Comparison of ENCODE assay signal across 24 cellular contexts in the genomic region with DNA sequence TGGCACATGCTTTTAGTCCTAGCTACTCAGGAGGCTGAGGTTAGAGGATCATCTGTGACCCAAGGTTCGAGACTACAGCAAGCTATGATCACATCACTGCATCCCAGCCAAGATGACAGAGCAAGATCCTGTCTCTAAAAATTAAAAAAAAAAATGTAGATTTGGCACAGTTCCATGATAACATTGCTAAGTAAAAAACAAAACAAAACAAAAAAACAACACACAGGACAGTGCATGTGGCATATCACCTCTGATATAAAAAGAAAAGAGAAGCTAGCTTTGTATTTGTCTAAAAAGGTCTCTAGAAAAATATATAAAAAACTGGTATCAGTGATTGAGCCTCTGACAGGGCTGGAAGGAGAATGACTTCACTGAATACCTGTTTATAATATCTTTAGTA. TPM values are rescaled to one million over a fixed set of nuclear protein-coding genes. Genes with fewer than 3 reads are reported as not detected.
A peak's percentile ranks its signal among the peaks of the same experiment; 100 is the strongest.
DNase-seq lines count a peak whose midpoint lies in the region; ATAC-seq, FAIRE-seq and TF ChIP-seq lines count a peak whose summit lies in the region.
"Had no signal": no experiment of that assay in that cellular context is flagged by ENCODE, and none has a peak within 500 bp of the region (broad histone marks: within the 10 kb centered on the region; RNA-seq: fewer than 3 reads in every experiment).

No MANE protein-coding gene starts in this region.

- H3K9me3 Mint-ChIP-seq in CD4-positive, alpha-beta T cell: no peaks in the 10 kb centered on the region

- no peaks in the 10 kb centered on the region for H3K9me3 ChIP-seq in CD4-positive, alpha-beta T cell (ENCODE audit: control insufficient read depth, low read length)
- H3K9me3 ChIP-seq in HEK293 (ENCODE audit: control insufficient read depth, insufficient read depth, low read depth, low read length) (no peaks in the 10 kb centered on the region), ovary (no peaks in the 10 kb centered on the region), small intestine (ENCODE audit: control insufficient read depth, low read depth) (no peaks in the 10 kb centered on the region)
- H3K9me3 ChIP-seq: SJCRH30 had no signal

- POLR2A ChIA-PET in CD4-positive, alpha-beta T cell (lab: Charles Lee): interaction anchor here (1.7 to 3.0 kb wide), 2 partner anchors 19 to 47 kb away, joined by 5 to 9 read pairs; no protein-coding TSS in a partner anchor
- POLR2A ChIA-PET in HEK293 (lab: Yijun Ruan, JAX): interaction anchor here (0.7 to 1.0 kb wide), 2 partner anchors 211 to 706 kb away, joined by 3 to 5 read pairs; no protein-coding TSS in a partner anchor

- no peaks in the 10 kb centered on the region for H3K27me3 ChIP-seq in CD4-positive, alpha-beta T cell (ENCODE audit: control insufficient read depth, insufficient read depth, low read length)
- H3K27me3 ChIP-seq in ovary (no peaks in the 10 kb centered on the region), small intestine (ENCODE audit: control insufficient read depth in 2 of 2, insufficient read depth in 2 of 2, low read length in 2 of 2) (no peaks in the 10 kb centered on the region)
- H3K27me3 ChIP-seq: SJCRH30 had no signal

- H3K4me1 Mint-ChIP-seq in CD4-positive, alpha-beta T cell (ENCODE audit: low read depth): peaks cover 68% of the 10 kb centered on the region

- FAIRE-seq in small intestine (lab: Jason Lieb, UNC): no peak
- FAIRE-seq: A204.1, D721Med, GM19239 had no signal

- intact Hi-C loops in CD4-positive, alpha-beta T cell (cut with DNase I, micrococcal nuclease): no loop called here
- intact Hi-C loops in ovary (cut with DNase I): no loop called here

- H3K27me3 Mint-ChIP-seq in CD4-positive, alpha-beta T cell: no peaks in the 10 kb centered on the region

- H3K4me3 Mint-ChIP-seq in CD4-positive, alpha-beta T cell: no peak overlapping the region

- ATAC-seq in CD4-positive, alpha-beta T cell (ENCODE audit: poor library complexity): peak; percentile 15
- ATAC-seq: HCT116, PC-3, SK-N-SH treated with all-trans-retinoic acid at 6 μM for 48 hours had no signal

- no peak overlapping the region for H3K4me3 ChIP-seq in HEK293 (ENCODE audit: low read depth, low read length)
- no peak overlapping the region for H3K4me3 ChIP-seq in fibroblast of pulmonary artery (replicated peaks; ENCODE audit: low read depth, low read length)
- no peak overlapping the region for H3K4me3 ChIP-seq in ovary
- no peak overlapping the region for H3K4me3 ChIP-seq in small intestine (ENCODE audit: low read depth in 1 of 2, low read length in 2 of 2)
- H3K4me3 ChIP-seq: SJCRH30 had no signal

- no peak overlapping the region for H3K27ac ChIP-seq in CD4-positive, alpha-beta T cell (ENCODE audit: low read depth, low read length)
- no peak overlapping the region for H3K27ac ChIP-seq in HEK293 (ENCODE audit: extremely low read depth, low read depth, low read length)
- H3K27ac ChIP-seq in ovary: no peak overlapping the region
- H3K27ac ChIP-seq in small intestine (ENCODE audit: low read depth in 1 of 2, low read length in 1 of 2): no peak overlapping the region
- H3K27ac ChIP-seq: C4-2B, HL-60, SJCRH30 had no signal

- no peaks in the 10 kb centered on the region for H3K36me3 Mint-ChIP-seq in CD4-positive, alpha-beta T cell (ENCODE audit: low read depth)

- CTCF ChIA-PET in CD4-positive, alpha-beta T cell (lab: Charles Lee): interaction anchor here (0.6 to 2.5 kb wide), 8 partner anchors 9 to 95 kb away, joined by 3 to 12 read pairs (median 3); no protein-coding TSS in a partner anchor
- CTCF ChIA-PET in HEK293 (lab: Yijun Ruan, JAX): interaction anchor here (0.6 kb wide), 1 partner anchor 81 kb away, joined by 3 read pairs; no protein-coding TSS in a partner anchor

- H3K27ac Mint-ChIP-seq in CD4-positive, alpha-beta T cell: peak overlapping the region; percentile 79

- peaks cover 6% of the 10 kb centered on the region for H3K4me1 ChIP-seq in HEK293 (ENCODE audit: control insufficient read depth, insufficient read depth, low read length)
- no peaks in the 10 kb centered on the region for H3K4me1 ChIP-seq in ovary (ENCODE audit: insufficient read depth)
- no peaks in the 10 kb centered on the region for H3K4me1 ChIP-seq in small intestine (ENCODE audit: control insufficient read depth in 2 of 2, insufficient read depth in 1 of 2, low read depth in 1 of 2, low read length in 1 of 2)
- H3K4me1 ChIP-seq: SJCRH30 had no signal

- DNase-seq in CD4-positive, alpha-beta T cell: no peak
- peak; percentile 29 for DNase-seq in central memory CD4-positive, alpha-beta T cell
- DNase-seq in fibroblast of pulmonary artery (ENCODE audit: low read depth) (peak; percentile 27), ovary (no peak), putamen (ENCODE audit: low spot score) (no peak), small intestine (no peak)
- DNase-seq: Karpas-422; NCI-H1105 treated with DMSO at 0.1 percent for 48 hours; NCI-H146; NCI-H1930; NCI-H446 treated with DMSO at 0.1 percent for 48 hours; NCI-H526; NCI-H82; NK-92 treated with Interleukin-12 subunit alpha and Interleukin-12 subunit beta, amount 100 ng/mL, for 24 hours; PC-3; SJCRH30 had no signal

- TF ChIP-seq CTCF in CD4-positive, alpha-beta T cell (IDR thresholded peaks at IDR 0.05): no peak
- TF ChIP-seq CTCF in HEK293 (tag by site-specific recombination; IDR thresholded peaks at IDR 0.05): no peak
- TF ChIP-seq CTCF in fibroblast of pulmonary artery (IDR thresholded peaks at IDR 0.05; ENCODE audit: low read length, missing control alignments): no peak
- TF ChIP-seq CTCF in ovary (IDR thresholded peaks at IDR 0.05): no peak

- no peak for TF ChIP-seq EP300 in ovary (IDR thresholded peaks at IDR 0.05)

- TF ChIP-seq POLR2A in ovary (IDR thresholded peaks at IDR 0.05): no peak

- H3K36me3 ChIP-seq in HEK293 (ENCODE audit: control insufficient read depth in 2 of 2, insufficient read depth in 1 of 2, low read length in 2 of 2) (peaks cover 0 to 3% of the 10 kb centered on the region in 2 experiments; a peak in 1 of 3 replicates), ovary (no peaks in the 10 kb centered on the region), small intestine (ENCODE audit: control insufficient read depth in 2 of 2, insufficient read depth in 2 of 2, low read length in 2 of 2) (no peaks in the 10 kb centered on the region)
- H3K36me3 ChIP-seq: SJCRH30 had no signal

- 87 to 91% (median 91%) methylated on average over 1 of the region's 1 CpG for WGBS in ovary, 3 donors
- 84 to 96% (median 94%) methylated on average over 1 of the region's 1 CpG for WGBS in small intestine, 3 donors

TF ChIP-seq in HEK293, 187 proteins besides CTCF, POLR2A, EP300 and RAD21:
- TF ChIP-seq, protein P1, sequence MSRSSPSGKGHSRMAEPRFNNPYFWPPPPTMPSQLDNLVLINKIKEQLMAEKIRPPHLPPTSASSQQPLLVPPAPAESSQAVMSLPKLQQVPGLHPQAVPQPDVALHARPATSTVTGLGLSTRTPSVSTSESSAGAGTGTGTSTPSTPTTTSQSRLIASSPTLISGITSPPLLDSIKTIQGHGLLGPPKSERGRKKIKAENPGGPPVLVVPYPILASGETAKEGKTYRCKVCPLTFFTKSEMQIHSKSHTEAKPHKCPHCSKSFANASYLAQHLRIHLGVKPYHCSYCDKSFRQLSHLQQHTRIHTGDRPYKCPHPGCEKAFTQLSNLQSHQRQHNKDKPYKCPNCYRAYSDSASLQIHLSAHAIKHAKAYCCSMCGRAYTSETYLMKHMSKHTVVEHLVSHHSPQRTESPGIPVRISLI (tag by site-specific recombination; IDR thresholded peaks at IDR 0.05): 0 out of 2 replicates have a peak, but pooled peaks have one; percentile 11
- TF ChIP-seq ZNF621 (tag by site-specific recombination; IDR thresholded peaks at IDR 0.05): no peak

RNA-seq across cellular contexts. Expression of gene RNF24, which starts 24.6 kb away (rescaled TPM):
- total RNA-seq in CD4-positive, alpha-beta T cell: 1 to 10 TPM; 6.8 to 8.1 TPM
- 10 to 100 TPM in 6 of 7 donors, 1 to 10 TPM in 1; 7.6 to 30.5 (median 17.1) TPM for total RNA-seq in ovary
- polyA plus RNA-seq in ovary: 10 to 100 TPM in 1 of 2 donors, 1 to 10 TPM in 1; 3.9 to 14.0 TPM
- 1 to 10 TPM; 1.6 to 3.6 (median 2.0) TPM for polyA plus RNA-seq in small intestine

Comparison
In these comparisons a context has a peak if more than half of its experiments do, and no peak if none do; other contexts are left out.
1. DNase-seq: peak in central memory CD4-positive, alpha-beta T cell (single experiment) and fibroblast of pulmonary artery (single experiment); none in CD4-positive, alpha-beta T cell (0 of 10), ovary (0 of 5), putamen (single experiment) and small intestine (single experiment).